9 cellular contexts compared by ENCODE assay signal in the genomic region with DNA sequence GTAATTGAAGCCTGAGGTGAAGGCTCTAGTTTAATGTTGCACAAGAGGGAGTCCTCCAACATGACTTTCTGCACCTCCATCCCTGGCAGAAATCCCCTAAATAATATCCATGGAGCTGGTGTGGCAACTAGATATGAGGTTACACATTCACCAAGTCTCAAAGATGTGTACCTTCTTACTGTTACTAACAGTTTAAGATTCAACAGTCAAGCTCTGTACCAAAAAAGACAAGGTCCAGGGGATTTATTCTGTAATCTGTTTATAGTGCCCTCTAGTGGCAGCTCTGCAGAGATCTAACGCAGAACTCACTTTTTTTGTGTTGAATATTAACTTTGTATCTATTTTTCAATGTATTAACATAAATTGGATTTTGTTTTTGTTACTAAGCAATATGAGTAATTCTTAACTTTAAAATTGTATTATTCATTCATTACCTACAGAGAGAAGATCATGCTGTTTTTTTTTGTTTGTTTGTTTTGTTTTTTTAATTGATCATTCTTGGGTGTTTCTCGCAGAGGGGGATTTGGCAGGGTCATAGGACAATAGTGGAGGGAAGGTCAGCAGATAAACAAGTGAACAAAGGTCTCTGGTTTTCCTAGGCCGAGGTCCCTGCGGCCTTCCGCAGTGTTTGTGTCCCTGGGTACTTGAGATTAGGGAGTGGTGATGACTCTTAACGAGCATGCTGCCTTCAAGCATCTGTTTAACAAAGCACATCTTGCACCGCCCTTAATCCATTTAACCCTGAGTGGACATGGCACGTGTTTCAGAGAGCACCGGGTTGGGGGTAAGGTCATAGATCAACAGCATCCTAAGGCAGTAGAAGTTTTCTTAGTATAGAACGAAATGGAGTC. TPM values are rescaled to one million over a fixed set of nuclear protein-coding genes. Genes with fewer than 3 reads are reported as not detected.
A peak's percentile ranks its signal among the peaks of the same experiment; 100 is the strongest.
DNase-seq lines count a peak whose midpoint lies in the region; ATAC-seq and TF ChIP-seq lines count a peak whose summit lies in the region.
"Not testable (repeated sequence)": the region's sequence is repeated elsewhere in the genome, so short reads cannot be mapped to it uniquely, and the experiment has no call there.
"Had no signal": no experiment of that assay in that cellular context is flagged by ENCODE, and none has a peak within 500 bp of the region (broad histone marks: within the 10 kb centered on the region; RNA-seq: fewer than 3 reads in every experiment).

No MANE protein-coding gene starts in this region.

- H3K4me1 ChIP-seq in Caco-2 = peaks cover 28% of the 10 kb centered on the region
- H3K4me1 ChIP-seq in liver (ENCODE audit: control insufficient read depth in 4 of 4, insufficient read depth in 4 of 4, low read length in 3 of 4) = not testable (repeated sequence)

- intact Hi-C loops in Caco-2 (cut with micrococcal nuclease; ENCODE audit: unreplicated experiment) = loop anchor here (1.0 to 5.0 kb wide), 4 partner anchors 70 to 997 kb away; no protein-coding TSS in a partner anchor
- intact Hi-C loops in activated CD4-positive, alpha-beta T cell treated with anti-CD3 and anti-CD28 coated beads, Interleukin-2, amount 10 ng/mL, durations not matched to agents 24 days and 14 days (cut with micrococcal nuclease) = loop anchor here (2.0 kb wide), 1 partner anchor 109 kb away; the partner anchor contains the start of gene ARL15

- TF ChIP-seq RAD21 in liver (IDR thresholded peaks at IDR 0.05) = peak; percentile 83 to 86

- WGBS in liver = 30% methylated on average over 10 of the region's 10 CpGs

- H3K9me3 ChIP-seq in Caco-2; liver (ENCODE audit: control insufficient read depth in 4 of 4, low read length in 3 of 4): not testable (repeated sequence)

- H3K4me3 ChIP-seq in Caco-2 (ENCODE audit: low read depth, low read length); epithelial cell of proximal tubule (ENCODE audit: low read depth, low read length); liver (ENCODE audit: low read depth in 1 of 3, low read length in 3 of 3): not testable (repeated sequence)

- CTCF ChIA-PET in Caco-2 (lab: Charles Lee) = interaction anchor here (0.6 to 1.6 kb wide), 9 partner anchors 18 to 176 kb away, joined by 3 to 16 read pairs (median 3); partner anchors contain the start of gene ARL15

- not testable (repeated sequence) for BruUV-seq in Caco-2 (replicated peaks; lab: Mats Ljungman, UMichigan)

- H3K9me3 Mint-ChIP-seq in Caco-2 (ENCODE audit: unreplicated experiment); activated CD4-positive, alpha-beta T cell treated with anti-CD3 and anti-CD28 coated beads, Interleukin-2, amount 10 ng/mL, durations not matched to agents 24 days and 14 days; stimulated activated naive B cell treated with anti-CD40 and anti-IgM and Interleukin-4, amounts not matched to agents 10 μg/mL and 1 μg/mL and 100 μg/mL, for 72 hours: not testable (repeated sequence)

- H3K27ac Mint-ChIP-seq in Caco-2 (ENCODE audit: unreplicated experiment) = peak overlapping the region; percentile 63
- H3K27ac Mint-ChIP-seq in activated CD4-positive, alpha-beta T cell treated with anti-CD3 and anti-CD28 coated beads, Interleukin-2, amount 10 ng/mL, durations not matched to agents 24 days and 14 days; stimulated activated naive B cell treated with anti-CD40 and anti-IgM and Interleukin-4, amounts not matched to agents 10 μg/mL and 1 μg/mL and 100 μg/mL, for 72 hours: not testable (repeated sequence)

- H3K27ac ChIP-seq in liver (ENCODE audit: low read depth in 1 of 2, low read length in 2 of 2) = not testable (repeated sequence)

- H3K4me1 Mint-ChIP-seq in Caco-2 (ENCODE audit: low read depth, unreplicated experiment) = peaks cover 27% of the 10 kb centered on the region
- not testable (repeated sequence) for H3K4me1 Mint-ChIP-seq in activated CD4-positive, alpha-beta T cell treated with anti-CD3 and anti-CD28 coated beads, Interleukin-2, amount 10 ng/mL, durations not matched to agents 24 days and 14 days; stimulated activated naive B cell treated with anti-CD40 and anti-IgM and Interleukin-4, amounts not matched to agents 10 μg/mL and 1 μg/mL and 100 μg/mL, for 72 hours

- POLR2A ChIA-PET in Caco-2 (lab: Charles Lee) = interaction anchor here (1.0 to 1.3 kb wide), 2 partner anchors 108 to 110 kb away, joined by 3 to 6 read pairs; partner anchors contain the start of gene ARL15

- DNase-seq in Caco-2 = peak in 1 of 2 experiments; percentile 54
- peak; percentile 60 for DNase-seq in LHCN-M2 (ENCODE audit: low read depth)
- DNase-seq in NCI-H82 treated with DMSO at 0.1 percent for 48 hours (lab: John Stamatoyannopoulos, UW; ENCODE audit: unreplicated experiment) = peak; percentile 16
- peak; percentile 73 for DNase-seq in activated CD4-positive, alpha-beta T cell treated with anti-CD3 and anti-CD28 coated beads, Interleukin-2, amount 10 ng/mL, durations not matched to agents 24 days and 14 days
- DNase-seq in epithelial cell of proximal tubule (ENCODE audit: low read depth) = peak; percentile 27
- DNase-seq in stimulated activated naive B cell treated with anti-CD40 and anti-IgM and Interleukin-4, amounts not matched to agents 10 μg/mL and 1 μg/mL and 100 μg/mL, for 72 hours = not testable (repeated sequence)

- peak overlapping the region in 1 of 2 donors; percentile 16 for H3K9ac ChIP-seq in liver (ENCODE audit: low read depth in 1 of 2, low read length in 2 of 2)

- peak; percentile 65 to 82 for TF ChIP-seq CTCF in Caco-2 (IDR thresholded peaks at IDR 0.05; ENCODE audit: insufficient read depth in 1 of 2, low read depth in 1 of 2, low read length in 1 of 2, severe bottlenecking in 1 of 2, unreplicated experiment in 1 of 2)
- TF ChIP-seq CTCF in epithelial cell of proximal tubule (conservative IDR thresholded peaks at IDR 0.05; ENCODE audit: low read depth, low read length) = peak; percentile 80
- peak; percentile 81 for TF ChIP-seq CTCF in liver (IDR thresholded peaks at IDR 0.05; ENCODE audit: low read depth, low read length, missing input control)

- ATAC-seq in GM19468 (IDR thresholded peaks at IDR 0.05; ENCODE audit: extremely low read depth, unreplicated experiment) = peak; percentile 45
- peak; percentile 55 to 56 for ATAC-seq in stimulated activated naive B cell treated with anti-CD40 and anti-IgM and Interleukin-4, amounts not matched to agents 10 μg/mL and 1 μg/mL and 100 μg/mL, for 72 hours (replicated peaks)

- H3K36me3 Mint-ChIP-seq in Caco-2 (ENCODE audit: insufficient read depth, unreplicated experiment); activated CD4-positive, alpha-beta T cell treated with anti-CD3 and anti-CD28 coated beads, Interleukin-2, amount 10 ng/mL, durations not matched to agents 24 days and 14 days (ENCODE audit: low read depth); stimulated activated naive B cell treated with anti-CD40 and anti-IgM and Interleukin-4, amounts not matched to agents 10 μg/mL and 1 μg/mL and 100 μg/mL, for 72 hours: not testable (repeated sequence)

- H3K27me3 Mint-ChIP-seq in Caco-2 (ENCODE audit: insufficient read depth, unreplicated experiment) = not testable (repeated sequence)
- peaks cover 19% of the 10 kb centered on the region for H3K27me3 Mint-ChIP-seq in activated CD4-positive, alpha-beta T cell treated with anti-CD3 and anti-CD28 coated beads, Interleukin-2, amount 10 ng/mL, durations not matched to agents 24 days and 14 days
- peaks cover 4 to 18% of the 10 kb centered on the region in 2 donors for H3K27me3 Mint-ChIP-seq in stimulated activated naive B cell treated with anti-CD40 and anti-IgM and Interleukin-4, amounts not matched to agents 10 μg/mL and 1 μg/mL and 100 μg/mL, for 72 hours

- H3K27me3 ChIP-seq in Caco-2 (replicated peaks; ENCODE audit: control insufficient read depth, insufficient read depth, low read length); liver (ENCODE audit: control insufficient read depth in 4 of 4, insufficient read depth in 4 of 4, low read length in 3 of 4): not testable (repeated sequence)

- H3K36me3 ChIP-seq in Caco-2 (ENCODE audit: control insufficient read depth, insufficient read depth, low read length); liver (ENCODE audit: control insufficient read depth in 4 of 4, insufficient read depth in 3 of 4, low read depth in 1 of 4, low read length in 3 of 4): not testable (repeated sequence)

- H3K4me3 Mint-ChIP-seq in Caco-2 (ENCODE audit: unreplicated experiment); activated CD4-positive, alpha-beta T cell treated with anti-CD3 and anti-CD28 coated beads, Interleukin-2, amount 10 ng/mL, durations not matched to agents 24 days and 14 days; stimulated activated naive B cell treated with anti-CD40 and anti-IgM and Interleukin-4, amounts not matched to agents 10 μg/mL and 1 μg/mL and 100 μg/mL, for 72 hours: not testable (repeated sequence)

TF ChIP-seq in liver, 16 proteins besides CTCF, POLR2A, EP300 and RAD21:
- TF ChIP-seq HNF4A (conservative IDR thresholded peaks at IDR 0.05) = peak; percentile 10 to 35
TF ChIP-seq in liver: peak in this region for 1; not testable (repeated sequence) for 15.

RNA-seq across cellular contexts. Expression of gene HSPB3, which starts 35.7 kb away (rescaled TPM):
- total RNA-seq in Caco-2 (2022) = 0.54 TPM in 1 of 2 replicates, not detected in the other
- 13.3 and 30.5 TPM in 2 replicates for total RNA-seq in LHCN-M2 (2014; rRNA removed)
- polyA plus RNA-seq in LHCN-M2 (2012) = 75.8 TPM
- not detected in 2 replicates for total RNA-seq in activated CD4-positive, alpha-beta T cell treated with anti-CD3 and anti-CD28 coated beads, Interleukin-2, amount 10 ng/mL, durations not matched to agents 24 days and 14 days
- total RNA-seq in epithelial cell of proximal tubule = not detected in 2 replicates
- total RNA-seq in liver = under 1 TPM in 1 of 2 donors, not detected in 1; 0.17 TPM
- not detected for polyA plus RNA-seq in liver
- total RNA-seq: activated CD4-positive, alpha-beta memory T cell treated with anti-CD3 and anti-CD28 coated beads for 36 hours had no signal
